Comparison of ENCODE assay signal across 8 cellular contexts in the genomic region with DNA sequence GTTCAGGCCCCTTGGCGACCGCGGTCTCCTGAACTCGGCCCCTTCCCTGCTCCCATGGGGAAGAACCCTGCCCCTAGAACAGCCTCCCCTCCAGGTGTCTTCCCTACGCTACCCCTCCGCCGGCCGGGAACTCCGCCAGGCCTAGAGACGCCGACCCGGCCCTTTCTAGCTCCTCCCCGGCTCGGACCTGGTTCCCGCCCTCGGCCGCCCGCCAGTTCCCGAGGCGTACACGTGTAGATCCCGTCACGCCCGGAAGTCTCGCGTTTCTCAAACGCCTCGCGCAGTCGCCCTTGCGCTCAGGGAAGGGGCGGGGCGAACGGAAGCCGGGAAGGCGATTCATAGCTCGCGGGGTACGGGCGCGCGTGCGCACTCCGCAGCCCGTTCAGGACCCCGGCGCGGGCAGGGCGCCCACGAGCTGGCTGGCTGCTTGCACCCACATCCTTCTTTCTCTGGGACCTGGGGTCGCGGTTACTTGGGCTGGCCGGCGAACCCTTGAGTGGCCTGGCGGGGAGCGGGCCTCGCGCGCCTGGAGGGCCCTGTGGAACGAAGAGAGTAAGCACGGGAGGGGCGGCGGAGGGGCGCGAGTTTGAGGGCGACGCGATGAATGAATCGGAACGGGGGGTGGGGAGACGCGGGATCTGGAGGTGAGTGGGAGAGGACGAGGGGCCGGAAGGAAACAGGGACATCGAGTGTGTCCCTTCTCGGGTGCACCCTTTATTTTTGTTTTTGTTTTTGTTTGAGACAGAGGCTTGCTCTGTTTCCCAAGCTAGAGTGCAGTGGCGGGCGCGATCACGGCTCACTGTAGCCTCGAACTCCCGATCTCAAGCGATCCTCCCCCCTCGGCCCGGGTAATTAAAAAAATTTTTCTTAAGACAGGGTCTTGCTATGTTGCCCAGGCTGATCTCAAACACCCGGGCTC. TPM values are rescaled to one million over a fixed set of nuclear protein-coding genes. Genes with fewer than 3 reads are reported as not detected.
DNase-seq lines count a peak whose midpoint lies in the region; ATAC-seq and TF ChIP-seq lines count a peak whose summit lies in the region.

A gene (plus strand): TSS at position 369 of the 919 bp plus-strand sequence. CDS start 710 bp downstream, outside the sequence.

- peak within 1 kb of the TSS; percentile 93 for H3K27ac Mint-ChIP-seq in T-helper 1 cell treated with Interleukin-12 subunit alpha and Interleukin-12 subunit beta and Interleukin-4 antibody, amounts not matched to agents 30 μg/mL and 1 μg/mL, for 36 hours
- peak within 1 kb of the TSS; percentile 96 for H3K27ac Mint-ChIP-seq in progenitor cell of endocrine pancreas

- ATAC-seq in HG02884 (IDR thresholded peaks at IDR 0.05; ENCODE audit: unreplicated experiment) (peak; percentile 88), left cardiac atrium (peak; percentile 98 to 99)

- peak within 1 kb of the TSS; percentile 92 for H3K4me3 Mint-ChIP-seq in T-helper 1 cell treated with Interleukin-12 subunit alpha and Interleukin-12 subunit beta and Interleukin-4 antibody, amounts not matched to agents 30 μg/mL and 1 μg/mL, for 36 hours
- peak within 1 kb of the TSS; percentile 95 for H3K4me3 Mint-ChIP-seq in progenitor cell of endocrine pancreas (ENCODE audit: low read depth)

- TF ChIP-seq CTCF in GM13977 (IDR thresholded peaks at IDR 0.05; ENCODE audit: extremely low read depth, insufficient read depth, missing control alignments) (no peak), progenitor cell of endocrine pancreas (IDR thresholded peaks at IDR 0.05; ENCODE audit: unreplicated experiment) (no peak)

- H3K4me1 Mint-ChIP-seq in T-helper 1 cell treated with Interleukin-12 subunit alpha and Interleukin-12 subunit beta and Interleukin-4 antibody, amounts not matched to agents 30 μg/mL and 1 μg/mL, for 36 hours (ENCODE audit: low read depth): peaks cover 7% of the 10 kb centered on the region
- H3K4me1 Mint-ChIP-seq in progenitor cell of endocrine pancreas (ENCODE audit: low read depth): peaks cover 10% of the 10 kb centered on the region

- H3K36me3 Mint-ChIP-seq in T-helper 1 cell treated with Interleukin-12 subunit alpha and Interleukin-12 subunit beta and Interleukin-4 antibody, amounts not matched to agents 30 μg/mL and 1 μg/mL, for 36 hours (ENCODE audit: low read depth): peaks cover 7% of the 10 kb centered on the region
- H3K36me3 Mint-ChIP-seq in progenitor cell of endocrine pancreas (ENCODE audit: insufficient read depth): peaks cover 2% of the 10 kb centered on the region

- H3K9me3 Mint-ChIP-seq in T-helper 1 cell treated with Interleukin-12 subunit alpha and Interleukin-12 subunit beta and Interleukin-4 antibody, amounts not matched to agents 30 μg/mL and 1 μg/mL, for 36 hours: no peaks in the 10 kb centered on the region
- no peaks in the 10 kb centered on the region for H3K9me3 Mint-ChIP-seq in progenitor cell of endocrine pancreas (ENCODE audit: low read depth)

- H3K27me3 Mint-ChIP-seq in T-helper 1 cell treated with Interleukin-12 subunit alpha and Interleukin-12 subunit beta and Interleukin-4 antibody, amounts not matched to agents 30 μg/mL and 1 μg/mL, for 36 hours (ENCODE audit: low read depth): peaks cover 11% of the 10 kb centered on the region
- H3K27me3 Mint-ChIP-seq in progenitor cell of endocrine pancreas: peaks cover 2% of the 10 kb centered on the region

- intact Hi-C loops in left cardiac atrium (cut with DNase I): loop anchor here in 1 of 2 donors (5.0 kb wide), 1 partner anchor 146 kb away; a partner anchor contains a TSS

- DNase-seq in GM13977 (ENCODE audit: low spot score): peak; percentile 97
- peak; percentile 97 for DNase-seq in NCI-H1694 (lab: John Stamatoyannopoulos, UW)
- DNase-seq in amniotic stem cell (lab: John Stamatoyannopoulos, UW): peak; percentile 96
- DNase-seq in left cardiac atrium: peak; percentile 100
- DNase-seq in progenitor cell of endocrine pancreas (ENCODE audit: low spot score, unreplicated experiment): peak; percentile 98
- DNase-seq in ureter (ENCODE audit: low spot score): peak; percentile 99

- in situ Hi-C loops in GM13977 (cut with MboI; ENCODE audit: low pct_unique_long_range_greater_than_20kb, low sequenced_read_pairs, unreplicated experiment): loop anchor here (10.0 kb wide), 1 partner anchor 149 kb away; a partner anchor contains a TSS

RNA-seq across cellular contexts. Expression of the gene that starts here (rescaled TPM):
- total RNA-seq in left cardiac atrium (10 to 100 TPM; 23.2 to 29.0 TPM), progenitor cell of endocrine pancreas (30.2 and 33.7 TPM in 2 replicates), ureter (28.0 TPM)

Comparison
In these comparisons a context has a peak if more than half of its experiments do, and no peak if none do; other contexts are left out.
1. Peak in every context shown above with its lines: DNase-seq and ATAC-seq.